In the genomic region with DNA sequence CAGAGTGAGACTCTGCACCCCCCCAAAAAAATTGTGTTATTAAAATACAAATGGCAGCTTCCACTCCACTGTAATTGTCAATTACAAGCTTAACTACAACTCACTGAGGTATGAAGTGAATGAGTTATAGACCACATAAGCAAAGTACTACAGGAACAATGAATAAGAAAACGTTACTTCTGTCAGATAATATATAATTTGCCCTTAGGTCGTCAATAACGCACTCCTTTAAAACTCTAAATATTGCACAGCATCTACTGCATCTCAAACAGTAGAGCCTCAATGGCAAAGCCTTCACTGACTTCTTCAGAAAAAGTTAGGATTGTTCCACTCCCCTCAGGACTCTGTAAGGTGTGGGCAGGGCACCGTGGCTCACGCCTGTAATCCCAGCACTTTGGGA, we compare ENCODE assay signal across 22 cellular contexts. TPM values are rescaled to one million over a fixed set of nuclear protein-coding genes. Genes with fewer than 3 reads are reported as not detected.
DNase-seq lines count a peak whose midpoint lies in the region; ATAC-seq, FAIRE-seq and TF ChIP-seq lines count a peak whose summit lies in the region.
"Had no signal": no experiment of that assay in that cellular context is flagged by ENCODE, and none has a peak within 500 bp of the region (broad histone marks: within the 10 kb centered on the region; RNA-seq: fewer than 3 reads in every experiment).

No MANE protein-coding gene starts in this region.

- 76% methylated on average over 5 of the region's 5 CpGs for WGBS in HepG2 (ENCODE audit: low lambda C conversion rate)
- 90% methylated on average over 5 of the region's 5 CpGs for WGBS in right lobe of liver (ENCODE audit: insufficient coverage, low coverage, low lambda C conversion rate, missing lambda C conversion rate)

- H3K9me3 Mint-ChIP-seq in brain: no peaks in the 10 kb centered on the region
- H3K9me3 Mint-ChIP-seq in stimulated activated naive B cell treated with anti-CD40 and anti-IgM and Interleukin-4, amounts not matched to agents 10 μg/mL and 1 μg/mL and 100 μg/mL, for 72 hours: no peaks in the 10 kb centered on the region
- H3K9me3 Mint-ChIP-seq: GM23338, H9 had no signal

- no peak overlapping the region for H3K4me3 ChIP-seq in HepG2 (replicated peaks in 1 of 3; ENCODE audit: insufficient read depth in 1 of 3, low read depth in 2 of 3, low read length in 3 of 3)
- no peak overlapping the region for H3K4me3 ChIP-seq in right lobe of liver
- H3K4me3 ChIP-seq: BLaER1 treated with 17β-estradiol and CSF1 and Interleukin-3, amounts not matched to agents 10 nM and 100 nM; GM23338 had no signal

- TF ChIP-seq POLR2A in HepG2 (IDR thresholded peaks at IDR 0.05; ENCODE audit: insufficient read depth in 1 of 2, low read depth in 2 of 2, low read length in 2 of 2) (no peak), right lobe of liver (IDR thresholded peaks at IDR 0.05) (no peak)

- in situ Hi-C loops in HepG2 (cut with HindIII; ENCODE audit: extremely low pct_ligation_motif_present, low pct_unique_long_range_greater_than_20kb): no loop called here

- TF ChIP-seq CTCF in HepG2 (CRISPR knock-in tag; IDR thresholded peaks at IDR 0.05) (no peak), right lobe of liver (IDR thresholded peaks at IDR 0.05) (no peak), brain (conservative IDR thresholded peaks at IDR 0.05) (no peak)

- intact Hi-C loops in HepG2 (cut with micrococcal nuclease; ENCODE audit: unreplicated experiment): no loop called here
- intact Hi-C loops in right lobe of liver (cut with DNase I): no loop called here

- peaks cover 6% of the 10 kb centered on the region; the same call in 1 of the 2 replicates for H4K20me1 ChIP-seq in HepG2 (ENCODE audit: insufficient read depth, low read length)

- peaks cover 27% of the 10 kb centered on the region for H3K4me1 ChIP-seq in HepG2 (ENCODE audit: insufficient read depth, low read length)
- peaks cover 0 to 17% (median 4%) of the 10 kb centered on the region in 4 donors for H3K4me1 ChIP-seq in right lobe of liver

- H3K27ac ChIP-seq in HepG2 (ENCODE audit: extremely low read length, insufficient read depth, low read length): no peak overlapping the region
- H3K27ac ChIP-seq in right lobe of liver: no peak overlapping the region
- H3K27ac ChIP-seq: 22Rv1; BLaER1 treated with 17β-estradiol and CSF1 and Interleukin-3, amounts not matched to agents 10 nM and 100 nM had no signal

- no peak overlapping the region for H3K9ac ChIP-seq in HepG2 (ENCODE audit: insufficient read depth, low read depth, low read length)
- H3K9ac ChIP-seq: BLaER1 treated with 17β-estradiol and CSF1 and Interleukin-3, amounts not matched to agents 10 nM and 100 nM had no signal

- H3K27me3 ChIP-seq in HepG2 (ENCODE audit: control insufficient read depth in 1 of 2, insufficient read depth in 2 of 2, low read length in 2 of 2): no peaks in the 10 kb centered on the region; a peak in 1 of 5 replicates
- H3K27me3 ChIP-seq in right lobe of liver: no peaks in the 10 kb centered on the region
- H3K27me3 ChIP-seq: BE2C; BLaER1 treated with 17β-estradiol and CSF1 and Interleukin-3, amounts not matched to agents 10 nM and 100 nM had no signal

- TF ChIP-seq EP300 in HepG2 (IDR thresholded peaks at IDR 0.05; ENCODE audit: low read depth in 2 of 2, low read length in 2 of 2) (no peak), HepG2 (CRISPR knock-in tag; IDR thresholded peaks at IDR 0.05; ENCODE audit: borderline replicate concordance) (no peak)

- H3K36me3 ChIP-seq in HepG2 (replicated peaks in 1 of 2; ENCODE audit: control insufficient read depth in 1 of 2, insufficient read depth in 2 of 2, low read length in 2 of 2) (no peaks in the 10 kb centered on the region), right lobe of liver (no peaks in the 10 kb centered on the region)
- H3K36me3 ChIP-seq: BE2C had no signal

- H3K4me1 Mint-ChIP-seq in brain: peaks cover 36% of the 10 kb centered on the region
- H3K4me1 Mint-ChIP-seq in stimulated activated naive B cell treated with anti-CD40 and anti-IgM and Interleukin-4, amounts not matched to agents 10 μg/mL and 1 μg/mL and 100 μg/mL, for 72 hours: peaks cover 9 to 29% of the 10 kb centered on the region in 2 donors

- CTCF ChIA-PET in HepG2 (lab: Yijun Ruan, JAX; ENCODE audit: low intra/inter-chr PET ratio, low total read pairs): no interaction called here

- no peak for FAIRE-seq in HepG2 (lab: Jason Lieb, UNC)
- FAIRE-seq: A204.1, GM12892, GM19239 had no signal

- peaks cover 30% of the 10 kb centered on the region for H3K27me3 Mint-ChIP-seq in brain
- H3K27me3 Mint-ChIP-seq in stimulated activated naive B cell treated with anti-CD40 and anti-IgM and Interleukin-4, amounts not matched to agents 10 μg/mL and 1 μg/mL and 100 μg/mL, for 72 hours: no peaks in the 10 kb centered on the region

- no peak for DNase-seq in HepG2 (ENCODE audit: low spot score)
- DNase-seq in right lobe of liver: no peak
- DNase-seq in stimulated activated naive B cell treated with anti-CD40 and anti-IgM and Interleukin-4, amounts not matched to agents 10 μg/mL and 1 μg/mL and 100 μg/mL, for 72 hours: no peak
- DNase-seq in NCI-H2081 (lab: John Stamatoyannopoulos, UW): no peak
- DNase-seq: BE2C; Calu3; CD4-positive, alpha-beta memory T cell; COR-L47; DMS53; DMS79 treated with DMSO at 0.1 percent for 48 hours; GF-D8; H9 had no signal

- H3K4me2 ChIP-seq in HepG2 (ENCODE audit: low read depth, low read length): no peak overlapping the region
- H3K4me2 ChIP-seq: GM23338 had no signal

- TF ChIP-seq RAD21 in HepG2 (CRISPR knock-in tag; IDR thresholded peaks at IDR 0.05): no peak

- BruUV-seq in HepG2 (replicated peaks; lab: Mats Ljungman, UMichigan): no TSS peak

- peak overlapping the region in 3 of 5 experiments; percentile 5 to 30 (median 22) for H3K4me3 Mint-ChIP-seq in brain
- no peak overlapping the region for H3K4me3 Mint-ChIP-seq in stimulated activated naive B cell treated with anti-CD40 and anti-IgM and Interleukin-4, amounts not matched to agents 10 μg/mL and 1 μg/mL and 100 μg/mL, for 72 hours
- H3K4me3 Mint-ChIP-seq: CD14-positive monocyte; CD4-positive, alpha-beta memory T cell; GM23338; H9 had no signal

- ATAC-seq in HepG2: no peak
- ATAC-seq in right lobe of liver: no peak
- no peak for ATAC-seq in stimulated activated naive B cell treated with anti-CD40 and anti-IgM and Interleukin-4, amounts not matched to agents 10 μg/mL and 1 μg/mL and 100 μg/mL, for 72 hours (replicated peaks)
- no peak for ATAC-seq in GM21737 (IDR thresholded peaks at IDR 0.05; ENCODE audit: unreplicated experiment)
- ATAC-seq: GM23338, HCT116 had no signal

- no peak overlapping the region for H2AFZ ChIP-seq in HepG2 (ENCODE audit: low read length)
- H2AFZ ChIP-seq: GM23338 had no signal

- peaks cover 3% of the 10 kb centered on the region for H3K36me3 Mint-ChIP-seq in brain
- H3K36me3 Mint-ChIP-seq in stimulated activated naive B cell treated with anti-CD40 and anti-IgM and Interleukin-4, amounts not matched to agents 10 μg/mL and 1 μg/mL and 100 μg/mL, for 72 hours: peaks cover 6 to 7% of the 10 kb centered on the region in 2 donors
- H3K36me3 Mint-ChIP-seq: CD14-positive monocyte had no signal

- no peaks in the 10 kb centered on the region for H3K9me3 ChIP-seq in HepG2 (ENCODE audit: low read length)
- no peaks in the 10 kb centered on the region for H3K9me3 ChIP-seq in right lobe of liver
- H3K9me3 ChIP-seq: BE2C; BLaER1 treated with 17β-estradiol and CSF1 and Interleukin-3, amounts not matched to agents 10 nM and 100 nM had no signal

- H3K79me2 ChIP-seq in HepG2 (ENCODE audit: insufficient read depth, low read length): peaks cover 30% of the 10 kb centered on the region

- no peak overlapping the region for H3K27ac Mint-ChIP-seq in brain
- H3K27ac Mint-ChIP-seq in stimulated activated naive B cell treated with anti-CD40 and anti-IgM and Interleukin-4, amounts not matched to agents 10 μg/mL and 1 μg/mL and 100 μg/mL, for 72 hours: peak overlapping the region; percentile 59
- H3K27ac Mint-ChIP-seq: CD14-positive monocyte; CD4-positive, alpha-beta memory T cell; GM23338; H9 had no signal

- POLR2A ChIA-PET in HepG2 (lab: Yijun Ruan, JAX): no interaction called here

TF ChIP-seq in HepG2, 621 proteins besides CTCF, POLR2A, EP300 and RAD21:
- TF ChIP-seq MAFK (conservative IDR thresholded peaks at IDR 0.05 in 1 of 2, IDR thresholded peaks at IDR 0.05 in 1 of 2; ENCODE audit: low read length in 2 of 2) (peak; percentile 51 to 73; a peak in 3 of 4 replicates), RFX3 (CRISPR knock-in tag; IDR thresholded peaks at IDR 0.05) (no peak), ZKSCAN1 (IDR thresholded peaks at IDR 0.05; ENCODE audit: low read length) (no peak), MAFF (IDR thresholded peaks at IDR 0.05; ENCODE audit: low read depth, low read length) (peak; percentile 54; the same call in 1 of the 2 replicates), NBN (conservative IDR thresholded peaks at IDR 0.05) (no peak)
TF ChIP-seq in HepG2: peak in this region for 2.

RNA-seq across cellular contexts. Expression of gene HBS1L, which starts 2.0 kb away (rescaled TPM):
- total RNA-seq in HepG2 (2016; rRNA removed; fragmentation: Illumina TruSeq; extraction: Trizol) (138 and 222 TPM in 2 replicates), right lobe of liver (10 to 100 TPM; 31.8 to 47.2 (median 37.1) TPM)
- total RNA-seq in HepG2 (2016; cell fraction: cytosol; rRNA removed; fragmentation: Illumina TruSeq; extraction: Trizol; ENCODE audit: low read depth): 36.1 and 37.3 TPM in 2 replicates
- 138 and 235 TPM in 2 replicates for total RNA-seq in HepG2 (2016; cell fraction: insoluble cytoplasmic fraction; rRNA removed; fragmentation: Illumina TruSeq; extraction: Trizol)
- total RNA-seq in HepG2 (2016; cell fraction: membrane; rRNA removed; fragmentation: Illumina TruSeq; extraction: Trizol): 62.1 and 65.5 TPM in 2 replicates
- total RNA-seq in HepG2 (2016; cell fraction: nucleus; rRNA removed; fragmentation: Illumina TruSeq; extraction: Trizol): 87.5 and 92.8 TPM in 2 replicates
- polyA plus RNA-seq in HepG2 (2011; rRNA removed) (33.6 and 44.1 TPM in 2 replicates), brain (ENCODE audit: insufficient read depth, low read depth, low replicate concordance) (48.5 TPM)
- polyA plus RNA-seq in HepG2 (2011; cell fraction: cytosol; rRNA removed): 19.1 and 28.9 TPM in 2 replicates
- polyA plus RNA-seq in HepG2 (2011; cell fraction: nucleus; rRNA removed): 13.8 and 19.0 TPM in 2 replicates
- polyA plus RNA-seq in HepG2 (2012): 54.5 and 55.2 TPM in 2 replicates
- 6.9 and 8.3 TPM in 2 replicates for polyA plus RNA-seq in HepG2 (2016; cell fraction: cytosol; fragmentation: Illumina TruSeq; extraction: Trizol; ENCODE audit: low read depth)
- 137 and 159 TPM in 2 replicates for polyA plus RNA-seq in HepG2 (2016; cell fraction: insoluble cytoplasmic fraction; fragmentation: Illumina TruSeq; extraction: Trizol; ENCODE audit: low read depth)
- 19.7 and 20.8 TPM in 2 replicates for polyA plus RNA-seq in HepG2 (2016; cell fraction: membrane; fragmentation: Illumina TruSeq; extraction: Trizol; ENCODE audit: low read depth)
- polyA plus RNA-seq in HepG2 (2016; cell fraction: nucleus; fragmentation: Illumina TruSeq; extraction: Trizol; ENCODE audit: insufficient read depth, low read depth): 54.7 and 61.1 TPM in 2 replicates
- polyA minus RNA-seq in HepG2 (2011; rRNA and poly(A)+ RNA removed; ENCODE audit: low replicate concordance): 30.9 and 38.9 TPM in 2 replicates
- 39.6 and 42.2 TPM in 2 replicates for polyA minus RNA-seq in HepG2 (2011; cell fraction: cytosol; rRNA and poly(A)+ RNA removed)
- 115 and 120 TPM in 2 replicates for polyA minus RNA-seq in HepG2 (2011; cell fraction: nucleus; rRNA and poly(A)+ RNA removed)

Comparison
In these comparisons a context has a peak if more than half of its experiments do, and no peak if none do; other contexts are left out.
1. H3K4me3 Mint-ChIP-seq: peak in brain (3 of 5); none in stimulated activated naive B cell treated with anti-CD40 and anti-IgM and Interleukin-4, amounts not matched to agents 10 μg/mL and 1 μg/mL and 100 μg/mL, for 72 hours (0 of 2).